8 cellular contexts compared by ENCODE assay signal in genomic region chr14:20343092-20343854, GRCh38. TPM values are rescaled to one million over a fixed set of nuclear protein-coding genes. Genes with fewer than 3 reads are reported as not detected.
DNase-seq lines count a peak whose midpoint lies in the region; TF ChIP-seq lines count a peak whose summit lies in the region.

Gene PARP2, plus strand, starts transcription at chr14:20343635. Its CDS starts 7 bp downstream, at chr14:20343642.

- POLR2A ChIA-PET in activated CD8-positive, alpha-beta memory T cell treated with anti-CD3 and anti-CD28 coated beads for 36 hours (lab: Charles Lee) = interaction anchor here (0.6 to 3.7 kb wide), 25 partner anchors 9 to 338 kb away, joined by 3 to 70 read pairs (median 4); partner anchors contain the start of genes APEX1, CCNB1IP1, OSGEP and PIP4P1

- no peak for TF ChIP-seq CTCF in GM20000 (IDR thresholded peaks at IDR 0.05; ENCODE audit: extremely low read depth, missing control alignments)

- DNase-seq in COLO668 (lab: John Stamatoyannopoulos, UW; ENCODE audit: unreplicated experiment) (peak; percentile 100), GM20000 (ENCODE audit: low spot score) (peak; percentile 88), HT-29 (ENCODE audit: low spot score) (peak; percentile 97), NOMO-1 (lab: John Stamatoyannopoulos, UW; ENCODE audit: unreplicated experiment in 2 of 2) (peak; percentile 97 to 99), lung microvascular endothelial cell (ENCODE audit: low read depth in 2 of 2) (peak; percentile 99)
- DNase-seq in effector CD8-positive, alpha-beta T cell (lab: John Stamatoyannopoulos, UW) = peak; percentile 90
- DNase-seq in stimulated activated CD4-positive, alpha-beta T cell treated with anti-CD3 and anti-CD28 coated beads, TNF-alpha, amount 100 ng/mL, for 48 hours (ENCODE audit: low read depth in 3 of 3) = peak; percentile 90 to 98 (median 93)

- CTCF ChIA-PET in activated CD8-positive, alpha-beta memory T cell treated with anti-CD3 and anti-CD28 coated beads for 36 hours (lab: Charles Lee) = interaction anchor here (0.7 to 3.6 kb wide), 14 partner anchors 10 to 339 kb away, joined by 3 to 21 read pairs (median 4); partner anchors contain the start of genes APEX1, CCNB1IP1, OSGEP and PIP4P1

RNA-seq across cellular contexts. Expression of gene PARP2, which starts in this region (rescaled TPM):
- 13.7 and 14.3 TPM in 2 replicates for total RNA-seq in HT-29 (2014; rRNA removed; shearing (Covaris generic))
- total RNA-seq in activated CD8-positive, alpha-beta memory T cell treated with anti-CD3 and anti-CD28 coated beads for 36 hours = 10 to 100 TPM; 40.7 to 40.9 TPM
- 3.9 and 4.6 TPM in 2 replicates for total RNA-seq in lung microvascular endothelial cell

Comparison
In these comparisons a context has a peak if more than half of its experiments do, and no peak if none do; other contexts are left out.
1. Peak in every context shown above with its lines: DNase-seq.